20 cellular contexts compared by ENCODE assay signal in genomic region chr6:138264372-138264880, GRCh38. TPM values are rescaled to one million over a fixed set of nuclear protein-coding genes. Genes with fewer than 3 reads are reported as not detected.
"Had no signal": no experiment of that assay in that cellular context is flagged by ENCODE, and none has a peak within 500 bp of the region (broad histone marks: within the 10 kb centered on the region; RNA-seq: fewer than 3 reads in every experiment).

No MANE protein-coding gene starts in this region.

- H3K27me3 ChIP-seq: esophagus squamous epithelium, sigmoid colon, suprapubic skin, upper lobe of right lung had no signal

- H3K36me3 ChIP-seq: adrenal gland, esophagus squamous epithelium, sigmoid colon, suprapubic skin had no signal

- H3K27ac ChIP-seq: adrenal gland, esophagus squamous epithelium, psoas muscle, sigmoid colon, suprapubic skin, upper lobe of right lung had no signal

- H3K9me3 ChIP-seq: adrenal gland, esophagus squamous epithelium, psoas muscle, sigmoid colon, suprapubic skin, upper lobe of right lung had no signal

- H3K4me3 ChIP-seq: adrenal gland, esophagus squamous epithelium, lung, psoas muscle, sigmoid colon, suprapubic skin, upper lobe of right lung had no signal

- ATAC-seq: activated CD4-positive, CD25-positive, alpha-beta regulatory T cell treated with anti-CD3 and anti-CD28 coated beads, Interleukin-2, amount 50 U/mL, for 24 hours; left cardiac atrium; natural killer cell treated with Interleukin-12 subunit alpha and Interleukin-12 subunit beta and Interleukin-15 and Interleukin-18, amount 100 ng/mL, for 72 hours; psoas muscle; upper lobe of right lung had no signal

- H3K4me1 ChIP-seq: adrenal gland, esophagus squamous epithelium, psoas muscle, sigmoid colon, suprapubic skin, upper lobe of right lung had no signal

- DNase-seq: activated CD4-positive, alpha-beta T cell treated with anti-CD3 and anti-CD28 coated beads, Interleukin-2, amount 50 U/mL, for 4 hours; activated naive CD4-positive, alpha-beta T cell treated with anti-CD3 and anti-CD28 coated beads, Interleukin-2, amount 50 U/mL, for 16 hours; activated T-cell treated with anti-CD3 and anti-CD28 coated beads, Interleukin-2, amount 50 U/mL, for 1 hour; adrenal gland; esophagus squamous epithelium; foreskin fibroblast; immature natural killer cell; left cardiac atrium; psoas muscle; sigmoid colon; stimulated activated CD4-positive, alpha-beta T cell treated with anti-CD3 and anti-CD28 coated beads, Interleukin-2, amount 100 ng/mL, for 24 hours; stimulated activated naive CD4-positive, alpha-beta T cell treated with Interleukin-2 at 50 U/mL for 16 hours; upper lobe of right lung had no signal

- H3K9me3 Mint-ChIP-seq: immature natural killer cell; natural killer cell treated with Interleukin-12 subunit alpha and Interleukin-12 subunit beta and Interleukin-15 and Interleukin-18, amount 100 ng/mL, for 72 hours; T-helper 2 cell treated with Interferon-gamma antibody and Interleukin-4, amounts not matched to agents 5 μg/mL and 100 μg/mL, for 36 hours had no signal

- H3K4me1 Mint-ChIP-seq: immature natural killer cell had no signal

- H3K27ac Mint-ChIP-seq: immature natural killer cell; natural killer cell treated with Interleukin-12 subunit alpha and Interleukin-12 subunit beta and Interleukin-15 and Interleukin-18, amount 100 ng/mL, for 72 hours; T-helper 2 cell treated with Interferon-gamma antibody and Interleukin-4, amounts not matched to agents 5 μg/mL and 100 μg/mL, for 36 hours had no signal

- H3K36me3 Mint-ChIP-seq: immature natural killer cell; natural killer cell treated with Interleukin-12 subunit alpha and Interleukin-12 subunit beta and Interleukin-15 and Interleukin-18, amount 100 ng/mL, for 72 hours had no signal

- H3K4me3 Mint-ChIP-seq: immature natural killer cell; natural killer cell treated with Interleukin-12 subunit alpha and Interleukin-12 subunit beta and Interleukin-15 and Interleukin-18, amount 100 ng/mL, for 72 hours; T-helper 2 cell treated with Interferon-gamma antibody and Interleukin-4, amounts not matched to agents 5 μg/mL and 100 μg/mL, for 36 hours had no signal

RNA-seq across cellular contexts. Expression of gene PBOV1, which starts 46.1 kb away (rescaled TPM):
- total RNA-seq: adrenal gland; cerebellum; esophagus squamous epithelium; left cardiac atrium; lung; mononuclear cell; natural killer cell treated with Interleukin-12 subunit alpha and Interleukin-12 subunit beta and Interleukin-15 and Interleukin-18, amount 100 ng/mL, for 72 hours; psoas muscle; sigmoid colon; suprapubic skin; upper lobe of right lung had no signal
- polyA plus RNA-seq: adrenal gland, immature natural killer cell, psoas muscle, sigmoid colon had no signal
